8 cellular contexts compared by ENCODE assay signal in genomic region chr12:96033549-96034389, GRCh38. TPM values are rescaled to one million over a fixed set of nuclear protein-coding genes. Genes with fewer than 3 reads are reported as not detected.
A peak's percentile ranks its signal among the peaks of the same experiment; 100 is the strongest.
DNase-seq lines count a peak whose midpoint lies in the region; ATAC-seq and TF ChIP-seq lines count a peak whose summit lies in the region.

No MANE protein-coding gene starts in this region.

- peak overlapping the region; percentile 89 for H3K4me2 ChIP-seq in fibroblast of lung (ENCODE audit: extremely low read depth, insufficient read depth, low read length)

- H3K36me3 ChIP-seq in RWPE2 (ENCODE audit: low read depth) (peaks cover 8% of the 10 kb centered on the region), fibroblast of lung (ENCODE audit: control insufficient read depth, insufficient read depth, low read length) (no peaks in the 10 kb centered on the region), sigmoid colon (no peaks in the 10 kb centered on the region)

- no peak for TF ChIP-seq EP300 in sigmoid colon (IDR thresholded peaks at IDR 0.05)

- H3K79me2 ChIP-seq in fibroblast of lung (ENCODE audit: control insufficient read depth, insufficient read depth, low read length) = no peaks in the 10 kb centered on the region

- H3K4me1 ChIP-seq in RWPE2 (ENCODE audit: insufficient read depth, poor library complexity, severe bottlenecking) (peaks cover 16% of the 10 kb centered on the region), fibroblast of lung (ENCODE audit: control insufficient read depth, extremely low read depth, insufficient read depth, low read length) (peaks cover 3% of the 10 kb centered on the region), sigmoid colon (peaks cover 3 to 25% (median 19%) of the 10 kb centered on the region in 4 donors)

- no peaks in the 10 kb centered on the region for H3K9me3 ChIP-seq in RWPE2 (ENCODE audit: severe bottlenecking)
- no peaks in the 10 kb centered on the region for H3K9me3 ChIP-seq in fibroblast of lung (ENCODE audit: control insufficient read depth, insufficient read depth, low read depth, low read length)
- H3K9me3 ChIP-seq in sigmoid colon = no peaks in the 10 kb centered on the region

- ATAC-seq in RWPE2 (ENCODE audit: low read depth) = no peak
- ATAC-seq in GM21390 (IDR thresholded peaks at IDR 0.05; ENCODE audit: unreplicated experiment) = no peak
- no peak for ATAC-seq in HG02840 (IDR thresholded peaks at IDR 0.05; ENCODE audit: low FRiP score, unreplicated experiment)

- no peak for TF ChIP-seq CTCF in GM12864 (IDR thresholded peaks at IDR 0.05; ENCODE audit: low read depth, low read length, missing control alignments)
- TF ChIP-seq CTCF in RWPE2 (IDR thresholded peaks at IDR 0.05; ENCODE audit: poor library complexity, severe bottlenecking) = no peak
- no peak for TF ChIP-seq CTCF in fibroblast of lung (conservative IDR thresholded peaks at IDR 0.05 in 1 of 2, IDR thresholded peaks at IDR 0.05 in 1 of 2; ENCODE audit: low read depth in 1 of 2, low read length in 2 of 2)
- no peak for TF ChIP-seq CTCF in sigmoid colon (IDR thresholded peaks at IDR 0.05)

- H3K4me3 ChIP-seq in GM12864 (ENCODE audit: low read depth, low read length) (peak overlapping the region; percentile 19; the same call in 1 of the 2 replicates), RWPE2 (ENCODE audit: severe bottlenecking) (peak overlapping the region; percentile 69), fibroblast of lung (replicated peaks in 1 of 4; ENCODE audit: control extremely low read depth in 1 of 4, insufficient read depth in 1 of 4, low read depth in 3 of 4, low read length in 4 of 4) (peak overlapping the region; percentile 88 to 98 (median 94)), sigmoid colon (peak overlapping the region in 3 of 4 donors; percentile 80 to 95 (median 90))

- H4K20me1 ChIP-seq in fibroblast of lung (ENCODE audit: control insufficient read depth, extremely low read depth, insufficient read depth, low read length) = no peaks in the 10 kb centered on the region

- TF ChIP-seq POLR2A in sigmoid colon (IDR thresholded peaks at IDR 0.05) = no peak

- DNase-seq in GM12864 (ENCODE audit: low read depth) (no peak), RWPE2 (ENCODE audit: low spot score) (no peak), fibroblast of lung (ENCODE audit: low read depth in 2 of 2) (no peak), sigmoid colon (no peak), NCI-H1092 (lab: John Stamatoyannopoulos, UW) (no peak), NCI-H2227 (lab: John Stamatoyannopoulos, UW; ENCODE audit: unreplicated experiment) (no peak)

- H3K27ac ChIP-seq in RWPE2 (ENCODE audit: poor library complexity, severe bottlenecking) (peak overlapping the region; percentile 60), fibroblast of lung (ENCODE audit: insufficient read depth, low read length) (no peak overlapping the region), sigmoid colon (peak overlapping the region; percentile 84 to 93 (median 88))

- H3K9ac ChIP-seq in fibroblast of lung (ENCODE audit: insufficient read depth, low read length) = no peak overlapping the region

- H3K27me3 ChIP-seq in RWPE2 (ENCODE audit: insufficient read depth, poor library complexity, severe bottlenecking) (no peaks in the 10 kb centered on the region), fibroblast of lung (ENCODE audit: control insufficient read depth, insufficient read depth, low read length) (no peaks in the 10 kb centered on the region), sigmoid colon (no peaks in the 10 kb centered on the region)

- intact Hi-C loops in sigmoid colon (cut with DNase I) = loop anchor here (10.0 kb wide), 1 partner anchor 371 kb away; the partner anchor contains the start of gene CDK17

- 26 to 58% methylated on average over 7 of the region's 7 CpGs for WGBS in sigmoid colon, 2 donors

- H2AFZ ChIP-seq in fibroblast of lung (ENCODE audit: low read length) = no peak overlapping the region

RNA-seq across cellular contexts. Expression of gene LTA4H, which starts 1.6 kb away (rescaled TPM):
- total RNA-seq in fibroblast of lung = 87.6 and 100 TPM in 2 replicates
- polyA plus RNA-seq in fibroblast of lung = 67.8 and 81.1 TPM in 2 replicates
- 50.9 and 52.4 TPM in 2 replicates for polyA plus RNA-seq in fibroblast of lung (2012)
- 12.2 and 26.8 TPM in 2 replicates for polyA minus RNA-seq in fibroblast of lung (ENCODE audit: low replicate concordance)
- total RNA-seq in sigmoid colon = 10 to 100 TPM; 58.5 to 77.3 (median 69.1) TPM
- 10 to 100 TPM; 39.6 to 58.6 (median 41.4) TPM for polyA plus RNA-seq in sigmoid colon

RNA-seq across cellular contexts. Expression of gene HAL, which starts 37.6 kb away (rescaled TPM):
- total RNA-seq in fibroblast of lung (0.17 TPM in 1 of 2 replicates, not detected in the other), sigmoid colon (under 1 TPM in 1 of 4 donors, not detected in 3; 0.14 TPM)
- polyA plus RNA-seq in fibroblast of lung (0.02 TPM in 1 of 2 replicates, not detected in the other), sigmoid colon (under 1 TPM; under 0.01 to 0.46 (median 0.39) TPM)
- 0.06 and 0.09 TPM in 2 replicates for polyA plus RNA-seq in fibroblast of lung (2012)
- not detected in 2 replicates for polyA minus RNA-seq in fibroblast of lung (ENCODE audit: low replicate concordance)

Comparison
In these comparisons a context has a peak if more than half of its experiments do, and no peak if none do; other contexts are left out.
1. H3K4me3 ChIP-seq: peak in every context shown above with its lines; median percentile 94 in fibroblast of lung; 90 in sigmoid colon; 69 in RWPE2; 19 in GM12864.